In genomic region chr2:150019063-150019462, GRCh38 we compare ENCODE assay signal across 22 cellular contexts.
"Had no signal": no experiment of that assay in that cellular context is flagged by ENCODE, and none has a peak within 500 bp of the region (broad histone marks: within the 10 kb centered on the region; RNA-seq: fewer than 3 reads in every experiment).

No MANE protein-coding gene starts in this region.

- H3K27me3 ChIP-seq: colonic mucosa, esophagus squamous epithelium, gastrocnemius medialis, heart right ventricle, left lung had no signal

- H3K36me3 ChIP-seq: colonic mucosa, esophagus squamous epithelium, gastrocnemius medialis, heart right ventricle, left lung, lower lobe of right lung had no signal

- H3K4me3 ChIP-seq: colonic mucosa, esophagus squamous epithelium, gastrocnemius medialis, heart right ventricle, left lung, lower lobe of right lung had no signal

- H3K27ac ChIP-seq: colonic mucosa, epithelial cell of prostate, esophagus squamous epithelium, gastrocnemius medialis, heart right ventricle, left lung, lower lobe of right lung had no signal

- H3K9me3 ChIP-seq: colonic mucosa, esophagus squamous epithelium, gastrocnemius medialis, lower lobe of right lung had no signal

- H3K4me1 ChIP-seq: colonic mucosa, esophagus squamous epithelium, gastrocnemius medialis, heart right ventricle, left lung, lower lobe of right lung had no signal

- ATAC-seq: effector memory CD8-positive, alpha-beta T cell; esophagus mucosa; gastrocnemius medialis; heart right ventricle; left cardiac atrium; left lung; left ventricle myocardium superior; lower lobe of right lung; naive thymus-derived CD4-positive, alpha-beta T cell had no signal

- DNase-seq: colonic mucosa; cortex of kidney; effector CD8-positive, alpha-beta T cell; effector memory CD8-positive, alpha-beta T cell; endodermal cell; erythroblast; esophagus squamous epithelium; foreskin fibroblast; foreskin melanocyte; gastrocnemius medialis; glutamatergic neuron; head of caudate nucleus; heart right ventricle; hippocampal formation; left cardiac atrium; left lung; left ventricle myocardium superior; lower lobe of right lung; mesenchymal stem cell; naive thymus-derived CD4-positive, alpha-beta T cell had no signal
